In the genomic region with DNA sequence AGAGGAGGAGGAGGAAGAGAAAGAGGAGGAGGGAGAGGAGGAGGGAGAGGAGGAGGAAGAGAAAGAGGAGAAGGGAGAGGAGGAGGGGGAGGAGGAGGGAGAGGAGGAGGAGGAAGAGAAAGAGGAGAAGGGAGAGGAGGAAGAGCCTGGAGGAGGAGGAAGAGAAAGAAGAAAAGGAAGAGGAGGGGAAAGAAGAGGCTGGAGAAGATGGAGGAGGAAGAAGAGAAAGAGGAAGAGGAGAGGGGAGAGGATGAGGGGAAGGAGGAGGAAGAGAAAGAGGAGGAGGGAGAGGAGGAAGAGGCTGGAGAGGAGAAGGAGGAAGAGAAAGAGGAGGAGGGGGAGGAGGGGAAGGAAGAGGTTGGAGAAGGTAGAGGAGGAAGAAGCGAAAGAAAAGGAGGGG, we compare ENCODE assay signal across 41 cellular contexts. TPM values are rescaled to one million over a fixed set of nuclear protein-coding genes. Genes with fewer than 3 reads are reported as not detected.
"Had no signal": no experiment of that assay in that cellular context is flagged by ENCODE, and none has a peak within 500 bp of the region (broad histone marks: within the 10 kb centered on the region; RNA-seq: fewer than 3 reads in every experiment).

No MANE protein-coding gene starts in this region.

- H3K27me3 Mint-ChIP-seq: activated CD4-positive, alpha-beta memory T cell treated with anti-CD3 and anti-CD28 coated beads, Interleukin-2, amount 10 ng/mL, durations not matched to agents 7 days and 5 days; activated CD4-positive, alpha-beta T cell treated with anti-CD3 and anti-CD28 coated beads for 36 hours; activated CD4-positive, alpha-beta T cell treated with anti-CD3 and anti-CD28 coated beads, Interleukin-2, amount 10 ng/mL, durations not matched to agents 7 days and 5 days; activated CD8-positive, alpha-beta memory T cell treated with anti-CD3 and anti-CD28 coated beads, Interleukin-2, amount 10 ng/mL, durations not matched to agents 7 days and 5 days; activated naive CD4-positive, alpha-beta T cell treated with anti-CD3 and anti-CD28 coated beads, Interleukin-2, amount 50 U/mL, for 24 hours; activated naive CD8-positive, alpha-beta T cell treated with anti-CD3 and anti-CD28 coated beads, Interleukin-2, amount 10 ng/mL, durations not matched to agents 7 days and 5 days; activated naive CD8-positive, alpha-beta T cell treated with anti-CD3 and anti-CD28 coated beads, Interleukin-2, amount 50 U/mL, for 24 hours; activated T-helper 17 cell treated with anti-CD3 and anti-CD28 coated beads, Interleukin-2, amount 50 U/mL, for 72 hours; central memory CD8-positive, alpha-beta T cell; T-helper 17 cell had no signal

- H3K9me3 Mint-ChIP-seq: activated naive CD8-positive, alpha-beta T cell treated with anti-CD3 and anti-CD28 coated beads, Interleukin-2, amount 10 ng/mL, durations not matched to agents 7 days and 5 days; WTC11 had no signal

- H3K9me3 ChIP-seq: ascending aorta, colonic mucosa had no signal

- H3K36me3 ChIP-seq: ascending aorta, cardiac muscle cell, colonic mucosa, WERI-Rb-1 had no signal

- H3K27ac Mint-ChIP-seq: activated CD4-positive, alpha-beta memory T cell treated with anti-CD3 and anti-CD28 coated beads, Interleukin-2, amount 10 ng/mL, durations not matched to agents 7 days and 5 days; activated CD4-positive, alpha-beta T cell treated with anti-CD3 and anti-CD28 coated beads for 36 hours; activated CD4-positive, alpha-beta T cell treated with anti-CD3 and anti-CD28 coated beads, Interleukin-2, amount 10 ng/mL, durations not matched to agents 7 days and 5 days; activated CD8-positive, alpha-beta memory T cell treated with anti-CD3 and anti-CD28 coated beads, Interleukin-2, amount 10 ng/mL, durations not matched to agents 7 days and 5 days; activated CD8-positive, alpha-beta T cell treated with anti-CD3 and anti-CD28 coated beads, Interleukin-2, amount 10 ng/mL, durations not matched to agents 7 days and 5 days; activated naive CD4-positive, alpha-beta T cell treated with anti-CD3 and anti-CD28 coated beads, Interleukin-2, amount 10 ng/mL, durations not matched to agents 7 days and 5 days; activated naive CD4-positive, alpha-beta T cell treated with anti-CD3 and anti-CD28 coated beads, Interleukin-2, amount 50 U/mL, for 24 hours; activated naive CD8-positive, alpha-beta T cell; activated naive CD8-positive, alpha-beta T cell treated with anti-CD3 and anti-CD28 coated beads, Interleukin-2, amount 10 ng/mL, durations not matched to agents 7 days and 5 days; activated naive CD8-positive, alpha-beta T cell treated with anti-CD3 and anti-CD28 coated beads, Interleukin-2, amount 50 U/mL, for 24 hours; activated T-cell treated with anti-CD3 and anti-CD28 coated beads, Interleukin-2, amount 50 U/mL, for 72 hours; activated T-helper 1 cell treated with anti-CD3 and anti-CD28 coated beads, Interleukin-12 subunit alpha, Interleukin-12 subunit beta, Interleukin-2, Interleukin-4 antibody, amounts not matched to agents 30 ng/mL and 10 ng/mL and 1 ng/mL, durations not matched to agents 14 hours and 24 hours and 36 hours; activated T-helper 17 cell treated with anti-CD3 and anti-CD28 coated beads, Interleukin-2, amount 50 U/mL, for 72 hours; brain; T-helper 17 cell; WTC11 had no signal

- H3K36me3 Mint-ChIP-seq: activated CD8-positive, alpha-beta memory T cell treated with anti-CD3 and anti-CD28 coated beads, Interleukin-2, amount 10 ng/mL, durations not matched to agents 7 days and 5 days; activated naive CD4-positive, alpha-beta T cell treated with anti-CD3 and anti-CD28 coated beads, Interleukin-2, amount 10 ng/mL, durations not matched to agents 7 days and 5 days; activated naive CD4-positive, alpha-beta T cell treated with anti-CD3 and anti-CD28 coated beads, Interleukin-2, amount 50 U/mL, for 24 hours; activated naive CD8-positive, alpha-beta T cell; activated naive CD8-positive, alpha-beta T cell treated with anti-CD3 and anti-CD28 coated beads, Interleukin-2, amount 10 ng/mL, durations not matched to agents 7 days and 5 days; brain; WTC11 had no signal

- FAIRE-seq: bronchial epithelial cell, TTC549 had no signal

- H3K4me3 ChIP-seq: ascending aorta, cardiac muscle cell, colonic mucosa had no signal

- H3K4me1 Mint-ChIP-seq: activated CD4-positive, alpha-beta memory T cell treated with anti-CD3 and anti-CD28 coated beads, Interleukin-2, amount 10 ng/mL, durations not matched to agents 7 days and 5 days; activated CD4-positive, alpha-beta T cell treated with anti-CD3 and anti-CD28 coated beads for 36 hours; activated CD4-positive, alpha-beta T cell treated with anti-CD3 and anti-CD28 coated beads, Interleukin-2, amount 10 ng/mL, durations not matched to agents 7 days and 5 days; activated CD8-positive, alpha-beta memory T cell treated with anti-CD3 and anti-CD28 coated beads, Interleukin-2, amount 10 ng/mL, durations not matched to agents 7 days and 5 days; activated naive CD4-positive, alpha-beta T cell treated with anti-CD3 and anti-CD28 coated beads, Interleukin-2, amount 10 ng/mL, durations not matched to agents 7 days and 5 days; activated naive CD4-positive, alpha-beta T cell treated with anti-CD3 and anti-CD28 coated beads, Interleukin-2, amount 50 U/mL, for 24 hours; activated naive CD8-positive, alpha-beta T cell treated with anti-CD3 and anti-CD28 coated beads, Interleukin-2, amount 10 ng/mL, durations not matched to agents 7 days and 5 days; activated naive CD8-positive, alpha-beta T cell treated with anti-CD3 and anti-CD28 coated beads, Interleukin-2, amount 50 U/mL, for 24 hours; activated T-helper 17 cell treated with anti-CD3 and anti-CD28 coated beads, Interleukin-2, amount 50 U/mL, for 72 hours; brain; central memory CD8-positive, alpha-beta T cell; T-helper 17 cell had no signal

- H3K4me1 ChIP-seq: ascending aorta, colonic mucosa had no signal

- H3K4me3 Mint-ChIP-seq: activated CD4-positive, alpha-beta memory T cell treated with anti-CD3 and anti-CD28 coated beads, Interleukin-2, amount 10 ng/mL, durations not matched to agents 7 days and 5 days; activated CD4-positive, alpha-beta T cell treated with anti-CD3 and anti-CD28 coated beads for 36 hours; activated CD4-positive, alpha-beta T cell treated with anti-CD3 and anti-CD28 coated beads, Interleukin-2, amount 10 ng/mL, durations not matched to agents 7 days and 5 days; activated CD8-positive, alpha-beta memory T cell treated with anti-CD3 and anti-CD28 coated beads, Interleukin-2, amount 10 ng/mL, durations not matched to agents 7 days and 5 days; activated CD8-positive, alpha-beta T cell treated with anti-CD3 and anti-CD28 coated beads, Interleukin-2, amount 10 ng/mL, durations not matched to agents 7 days and 5 days; activated naive CD4-positive, alpha-beta T cell treated with anti-CD3 and anti-CD28 coated beads, Interleukin-2, amount 10 ng/mL, durations not matched to agents 7 days and 5 days; activated naive CD4-positive, alpha-beta T cell treated with anti-CD3 and anti-CD28 coated beads, Interleukin-2, amount 50 U/mL, for 24 hours; activated naive CD8-positive, alpha-beta T cell; activated naive CD8-positive, alpha-beta T cell treated with anti-CD3 and anti-CD28 coated beads, Interleukin-2, amount 10 ng/mL, durations not matched to agents 7 days and 5 days; activated naive CD8-positive, alpha-beta T cell treated with anti-CD3 and anti-CD28 coated beads, Interleukin-2, amount 50 U/mL, for 24 hours; activated T-cell treated with anti-CD3 and anti-CD28 coated beads, Interleukin-2, amount 50 U/mL, for 4 hours; activated T-cell treated with anti-CD3 and anti-CD28 coated beads, Interleukin-2, amount 50 U/mL, for 72 hours; activated T-helper 1 cell treated with anti-CD3 and anti-CD28 coated beads, Interleukin-12 subunit alpha, Interleukin-12 subunit beta, Interleukin-2, Interleukin-4 antibody, amounts not matched to agents 30 ng/mL and 10 ng/mL and 1 ng/mL, durations not matched to agents 14 hours and 24 hours and 36 hours; activated T-helper 17 cell treated with anti-CD3 and anti-CD28 coated beads, Interleukin-2, amount 50 U/mL, for 72 hours; brain; central memory CD8-positive, alpha-beta T cell; T-helper 17 cell had no signal

- H3K27me3 ChIP-seq: ascending aorta, colonic mucosa had no signal

- H3K27ac ChIP-seq: ascending aorta, cardiac muscle cell, colonic mucosa, WERI-Rb-1 had no signal

- DNase-seq: activated CD4-positive, alpha-beta memory T cell treated with anti-CD3 and anti-CD28 coated beads, Interleukin-2, amount 10 ng/mL, durations not matched to agents 7 days and 5 days; activated CD4-positive, alpha-beta T cell treated with anti-CD3 and anti-CD28 coated beads for 1 hour; activated CD4-positive, alpha-beta T cell treated with anti-CD3 and anti-CD28 coated beads for 36 hours; activated CD4-positive, alpha-beta T cell treated with anti-CD3 and anti-CD28 coated beads for 48 hours; activated CD4-positive, alpha-beta T cell treated with anti-CD3 and anti-CD28 coated beads, Interleukin-2, amount 10 ng/mL, durations not matched to agents 7 days and 5 days; activated CD4-positive, alpha-beta T cell treated with anti-CD3 and anti-CD28 coated beads, Interleukin-2, amount 50 U/mL, for 48 hours; activated CD4-positive, CD25-positive, alpha-beta regulatory T cell; activated CD8-positive, alpha-beta memory T cell treated with anti-CD3 and anti-CD28 coated beads for 24 hours; activated CD8-positive, alpha-beta memory T cell treated with anti-CD3 and anti-CD28 coated beads, Interleukin-2, amount 10 ng/mL, durations not matched to agents 7 days and 5 days; activated CD8-positive, alpha-beta memory T cell treated with anti-CD3 and anti-CD28 coated beads, Interleukin-2, amount 50 U/mL, for 48 hours; activated CD8-positive, alpha-beta T cell treated with anti-CD3 and anti-CD28 coated beads, Interleukin-2, amount 10 ng/mL, durations not matched to agents 7 days and 5 days; activated gamma-delta T cell; activated naive CD4-positive, alpha-beta T cell treated with anti-CD3 and anti-CD28 coated beads, Interleukin-2, amount 10 ng/mL, durations not matched to agents 7 days and 5 days; activated naive CD4-positive, alpha-beta T cell treated with Interleukin-2 at 50 U/mL for 16 hours; activated naive CD8-positive, alpha-beta T cell treated with anti-CD3 and anti-CD28 coated beads, Interleukin-2, amount 10 ng/mL, durations not matched to agents 7 days and 5 days; activated naive CD8-positive, alpha-beta T cell treated with anti-CD3 and anti-CD28 coated beads, Interleukin-2, amount 50 U/mL, for 24 hours; activated T-cell treated with anti-CD3 and anti-CD28 coated beads, Interleukin-2, amount 50 U/mL, for 1 hour; activated T-cell treated with anti-CD3 and anti-CD28 coated beads, Interleukin-2, amount 50 U/mL, for 4 hours; activated T-cell treated with anti-CD3 and anti-CD28 coated beads, Interleukin-2, amount 50 U/mL, for 72 hours; amygdala; anterior cingulate cortex; caudate nucleus; cerebellar nuclear complex; colonic mucosa; T-helper 17 cell; T-helper 9 cell; WERI-Rb-1 had no signal

RNA-seq across cellular contexts. Expression of a gene that starts 46.0 kb away (rescaled TPM):
- total RNA-seq: activated CD4-positive, alpha-beta memory T cell treated with anti-CD3 and anti-CD28 coated beads, Interleukin-2, amount 10 ng/mL, durations not matched to agents 7 days and 5 days; activated CD4-positive, alpha-beta T cell treated with anti-CD3 and anti-CD28 coated beads for 36 hours; activated CD4-positive, alpha-beta T cell treated with anti-CD3 and anti-CD28 coated beads, Interleukin-2, amount 10 ng/mL, durations not matched to agents 7 days and 5 days; activated CD8-positive, alpha-beta memory T cell treated with anti-CD3 and anti-CD28 coated beads, Interleukin-2, amount 10 ng/mL, durations not matched to agents 7 days and 5 days; activated CD8-positive, alpha-beta T cell treated with anti-CD3 and anti-CD28 coated beads, Interleukin-2, amount 10 ng/mL, durations not matched to agents 7 days and 5 days; activated naive CD8-positive, alpha-beta T cell treated with anti-CD3 and anti-CD28 coated beads, Interleukin-2, amount 10 ng/mL, durations not matched to agents 7 days and 5 days; activated T-cell treated with anti-CD3 and anti-CD28 coated beads, Interleukin-2, amount 50 U/mL, for 4 hours; activated T-cell treated with anti-CD3 and anti-CD28 coated beads, Interleukin-2, amount 50 U/mL, for 72 hours; activated T-helper 1 cell treated with anti-CD3 and anti-CD28 coated beads, Interleukin-12 subunit alpha, Interleukin-12 subunit beta, Interleukin-2, Interleukin-4 antibody, amounts not matched to agents 30 ng/mL and 10 ng/mL and 1 ng/mL, durations not matched to agents 14 hours and 24 hours and 36 hours; activated T-helper 17 cell treated with anti-CD3 and anti-CD28 coated beads, Interleukin-2, amount 50 U/mL, for 72 hours; ascending aorta; bronchial epithelial cell; cardiac muscle cell; chondrocyte; T-helper 1 cell treated with Interleukin-12 subunit alpha and Interleukin-12 subunit beta and Interleukin-4 antibody, amounts not matched to agents 30 ng/mL and 1 ng/mL, for 36 hours; T-helper 17 cell; T-helper 2 cell treated with Interferon-gamma antibody and Interleukin-4, amounts not matched to agents 100 ng/mL and 5 ng/mL, for 36 hours had no signal
- polyA plus RNA-seq: cardiac muscle cell had no signal
